ENCODE assay signal across 26 cellular contexts in genomic region chr15:82799183-82799841, GRCh38. TPM values are rescaled to one million over a fixed set of nuclear protein-coding genes. Genes with fewer than 3 reads are reported as not detected.
"Had no signal": no experiment of that assay in that cellular context is flagged by ENCODE, and none has a peak within 500 bp of the region (broad histone marks: within the 10 kb centered on the region; RNA-seq: fewer than 3 reads in every experiment).

No MANE protein-coding gene starts in this region.

- H3K36me3 ChIP-seq: adrenal gland, MG63 had no signal

- H3K4me3 ChIP-seq: adrenal gland, MG63 had no signal

- H3K4me1 ChIP-seq: adrenal gland had no signal

- H3K27me3 ChIP-seq: adrenal gland, MG63 had no signal

- H3K9me3 ChIP-seq: adrenal gland had no signal

- ATAC-seq: activated CD8-positive, alpha-beta T cell treated with anti-CD3 and anti-CD28 coated beads, Interleukin-2, amount 10 ng/mL, durations not matched to agents 7 days and 5 days; Panc1; WTC11 had no signal

- H3K27ac ChIP-seq: adrenal gland had no signal

- DNase-seq: activated CD4-positive, alpha-beta T cell treated with anti-CD3 and anti-CD28 coated beads for 48 hours; activated CD4-positive, alpha-beta T cell treated with anti-CD3 and anti-CD28 coated beads, Interleukin-2, amount 50 U/mL, for 4 hours; activated CD4-positive, CD25-positive, alpha-beta regulatory T cell treated with anti-CD3 and anti-CD28 coated beads, Interleukin-2, amount 50 U/mL, for 72 hours; activated CD8-positive, alpha-beta memory T cell treated with anti-CD3 and anti-CD28 coated beads, Interleukin-2, amount 50 U/mL, for 48 hours; activated CD8-positive, alpha-beta T cell treated with anti-CD3 and anti-CD28 coated beads, Interleukin-2, amount 10 ng/mL, durations not matched to agents 7 days and 5 days; activated naive CD4-positive, alpha-beta T cell treated with anti-CD3 and anti-CD28 coated beads, Interleukin-2, amount 50 U/mL, for 16 hours; activated naive CD8-positive, alpha-beta T cell treated with anti-CD3 and anti-CD28 coated beads, Interleukin-2, amount 10 ng/mL, durations not matched to agents 7 days and 5 days; activated T-cell treated with anti-CD3 and anti-CD28 coated beads, Interleukin-2, amount 50 U/mL, for 1 hour; adrenal gland; anterior cingulate cortex; caudate nucleus; MG63; MV-4-11; NCI-H1105; NCI-H1436; NCI-H1694 treated with DMSO at 0.1 percent for 48 hours; NCI-H2029 treated with DMSO at 0.1 percent for 48 hours; NCI-H510A treated with DMSO at 0.1 percent for 48 hours; NCI-H69; NK-92 treated with Interleukin-12 subunit alpha and Interleukin-12 subunit beta, amount 100 ng/mL, for 24 hours; RPMI8226; SHP77 treated with DMSO at 0.1 percent for 48 hours; T-helper 9 cell had no signal

RNA-seq across cellular contexts. Expression of gene FSD2, which starts 6.6 kb away (rescaled TPM):
- total RNA-seq: activated CD8-positive, alpha-beta T cell treated with anti-CD3 and anti-CD28 coated beads, Interleukin-2, amount 10 ng/mL, durations not matched to agents 7 days and 5 days; activated naive CD8-positive, alpha-beta T cell treated with anti-CD3 and anti-CD28 coated beads, Interleukin-2, amount 10 ng/mL, durations not matched to agents 7 days and 5 days; adrenal gland; SK-MEL-5; WTC11 had no signal
